1 cellular context compared by ENCODE assay signal in the genomic region with DNA sequence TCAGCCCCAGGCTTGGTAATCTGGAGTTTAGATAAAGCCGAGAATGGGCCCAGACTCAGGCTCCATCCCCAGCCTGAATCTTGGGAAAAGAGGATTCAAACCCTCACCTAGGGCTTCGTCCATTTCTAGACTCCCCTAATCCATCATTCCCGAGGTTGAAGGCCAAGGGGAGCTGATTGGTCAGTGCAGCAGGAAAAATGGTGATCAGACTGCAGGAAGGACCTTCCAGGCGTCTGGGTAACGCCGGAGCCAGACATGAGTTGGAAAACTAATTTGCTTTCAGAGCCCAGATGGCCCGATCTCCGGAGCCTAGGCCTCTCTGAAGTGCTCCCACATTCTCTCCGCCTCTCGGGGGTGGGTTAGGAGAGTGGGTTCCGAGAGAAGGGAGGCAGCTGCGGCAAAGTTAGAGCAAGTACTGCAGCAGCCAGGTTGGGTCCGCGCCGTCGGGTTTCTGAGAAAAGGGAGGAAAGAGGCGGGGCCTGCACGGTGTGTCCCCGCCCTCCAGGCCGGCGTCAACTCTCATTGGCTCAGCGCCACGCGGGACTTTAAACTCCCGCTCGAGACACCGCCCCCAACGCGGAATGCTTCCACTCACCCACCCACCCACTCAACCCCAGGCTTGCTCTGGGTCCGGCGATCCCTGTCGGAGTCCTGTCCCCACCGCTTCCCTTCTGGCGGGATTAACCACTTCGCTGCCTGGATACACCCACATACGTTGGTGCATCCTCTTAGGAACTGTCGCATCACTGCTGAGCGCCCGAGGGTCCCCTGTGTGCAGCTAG.
TF ChIP-seq lines count a peak whose summit lies in the region.

No MANE protein-coding gene starts in this region.

TF ChIP-seq in H1, 55 proteins besides CTCF, POLR2A, EP300 and RAD21:
- TF ChIP-seq CREB1 (IDR thresholded peaks at IDR 0.05) = peak; percentile 56; the same call in 1 of the 2 replicates
- TF ChIP-seq BACH1 (IDR thresholded peaks at IDR 0.05; ENCODE audit: low read length) = 0 out of 2 replicates have a peak, but pooled peaks have one; percentile 19
- TF ChIP-seq SUZ12 (IDR thresholded peaks at IDR 0.05; ENCODE audit: low read length) = 0 out of 2 replicates have a peak, but pooled peaks have one; percentile 28
- peak; percentile 17 for TF ChIP-seq EZH2 (IDR thresholded peaks at IDR 0.05; ENCODE audit: low read depth, low read length, severe bottlenecking)
- TF ChIP-seq MAFK (IDR thresholded peaks at IDR 0.05; ENCODE audit: low read depth, low read length) = no peak
